9 cellular contexts compared by ENCODE assay signal in genomic region chr21:14384453-14384852, GRCh38. TPM values are rescaled to one million over a fixed set of nuclear protein-coding genes. Genes with fewer than 3 reads are reported as not detected.
DNase-seq lines count a peak whose midpoint lies in the region; ATAC-seq lines count a peak whose summit lies in the region.
"Had no signal": no experiment of that assay in that cellular context is flagged by ENCODE, and none has a peak within 500 bp of the region (broad histone marks: within the 10 kb centered on the region; RNA-seq: fewer than 3 reads in every experiment).

No MANE protein-coding gene starts in this region.

- peaks cover 11% of the 10 kb centered on the region for H3K79me2 ChIP-seq in mesendoderm (ENCODE audit: control insufficient read depth, insufficient read depth, low read length)

- no peak for ATAC-seq in stimulated activated naive CD8-positive, alpha-beta T cell treated with anti-CD3 and anti-CD28 coated beads, Interleukin-15, Interleukin-2, amounts not matched to agents 100 U/mL and 50 U/mL, for 24 hours
- no peak for ATAC-seq in naive thymus-derived CD4-positive, alpha-beta T cell
- ATAC-seq in GM21381 (IDR thresholded peaks at IDR 0.05; ENCODE audit: unreplicated experiment), result no peak

- H3K56ac ChIP-seq in mesendoderm (ENCODE audit: low read length), result no peak overlapping the region

- H3K36me3 ChIP-seq in naive thymus-derived CD4-positive, alpha-beta T cell (ENCODE audit: control insufficient read depth in 2 of 3, insufficient read depth in 3 of 3, low read length in 3 of 3), result no peaks in the 10 kb centered on the region
- H3K36me3 ChIP-seq in mesendoderm (ENCODE audit: control insufficient read depth, insufficient read depth, low read length), result no peaks in the 10 kb centered on the region

- H3K27ac Mint-ChIP-seq in stimulated activated naive CD8-positive, alpha-beta T cell treated with anti-CD3 and anti-CD28 coated beads, Interleukin-15, Interleukin-2, amounts not matched to agents 100 ng/mL and 50 ng/mL, for 24 hours, result peak overlapping the region; percentile 100
- H3K27ac Mint-ChIP-seq in activated naive CD8-positive, alpha-beta T cell, result peak overlapping the region; percentile 98
- peak overlapping the region in 8 of 9 donors; percentile 19 to 100 (median 98) for H3K27ac Mint-ChIP-seq in naive thymus-derived CD4-positive, alpha-beta T cell

- H2BK120ac ChIP-seq in mesendoderm (ENCODE audit: low read depth, low read length), result no peak overlapping the region

- H3K4me3 ChIP-seq in naive thymus-derived CD4-positive, alpha-beta T cell (ENCODE audit: low read length), result no peak overlapping the region
- no peak overlapping the region for H3K4me3 ChIP-seq in mesendoderm (ENCODE audit: low read length)

- H3K4me1 Mint-ChIP-seq in stimulated activated naive CD8-positive, alpha-beta T cell treated with anti-CD3 and anti-CD28 coated beads, Interleukin-15, Interleukin-2, amounts not matched to agents 100 ng/mL and 50 ng/mL, for 24 hours (ENCODE audit: low read depth), result peaks cover 42% of the 10 kb centered on the region
- H3K4me1 Mint-ChIP-seq in activated naive CD8-positive, alpha-beta T cell (ENCODE audit: low read depth), result peaks cover 32% of the 10 kb centered on the region
- H3K4me1 Mint-ChIP-seq in naive thymus-derived CD4-positive, alpha-beta T cell, result peaks cover 10 to 39% (median 38%) of the 10 kb centered on the region in 7 donors

- no peak overlapping the region for H4K5ac ChIP-seq in mesendoderm (ENCODE audit: low read length)

- no peaks in the 10 kb centered on the region for H3K27me3 ChIP-seq in naive thymus-derived CD4-positive, alpha-beta T cell (ENCODE audit: control insufficient read depth in 2 of 2, insufficient read depth in 2 of 2, low read length in 2 of 2)
- no peaks in the 10 kb centered on the region for H3K27me3 ChIP-seq in mesendoderm (ENCODE audit: insufficient read depth, low read length, poor library complexity)

- peaks cover 13% of the 10 kb centered on the region for H3K36me3 Mint-ChIP-seq in stimulated activated naive CD8-positive, alpha-beta T cell treated with anti-CD3 and anti-CD28 coated beads, Interleukin-15, Interleukin-2, amounts not matched to agents 100 ng/mL and 50 ng/mL, for 24 hours (ENCODE audit: low read depth)
- peaks cover 3% of the 10 kb centered on the region for H3K36me3 Mint-ChIP-seq in activated naive CD8-positive, alpha-beta T cell
- H3K36me3 Mint-ChIP-seq in naive thymus-derived CD4-positive, alpha-beta T cell, result peaks cover 0 to 3% (median under 1%) of the 10 kb centered on the region in 5 donors

- no peaks in the 10 kb centered on the region for H3K27me3 Mint-ChIP-seq in stimulated activated naive CD8-positive, alpha-beta T cell treated with anti-CD3 and anti-CD28 coated beads, Interleukin-15, Interleukin-2, amounts not matched to agents 100 ng/mL and 50 ng/mL, for 24 hours
- H3K27me3 Mint-ChIP-seq in activated naive CD8-positive, alpha-beta T cell, result no peaks in the 10 kb centered on the region
- H3K27me3 Mint-ChIP-seq in naive thymus-derived CD4-positive, alpha-beta T cell, result peaks cover 0 to 5% (median 0%) of the 10 kb centered on the region in 5 donors

- no peak overlapping the region for H2AK5ac ChIP-seq in mesendoderm (ENCODE audit: low read length)

- no peak for DNase-seq in stimulated activated naive CD8-positive, alpha-beta T cell treated with anti-CD3 and anti-CD28 coated beads, Interleukin-15, Interleukin-2, amounts not matched to agents 100 U/mL and 50 U/mL, for 24 hours
- DNase-seq in naive thymus-derived CD4-positive, alpha-beta T cell, result no peak
- DNase-seq in mesendoderm (no peak), 8988T (no peak)
- no peak for DNase-seq in activated CD4-positive, CD25-positive, alpha-beta regulatory T cell (lab: John Stamatoyannopoulos, UW)
- DNase-seq: Calu3 had no signal

- H3K23ac ChIP-seq in mesendoderm (ENCODE audit: low read length), result no peak overlapping the region

- H3K79me1 ChIP-seq in mesendoderm (ENCODE audit: low read length), result peaks cover 4% of the 10 kb centered on the region

- H3K4me3 Mint-ChIP-seq in stimulated activated naive CD8-positive, alpha-beta T cell treated with anti-CD3 and anti-CD28 coated beads, Interleukin-15, Interleukin-2, amounts not matched to agents 100 ng/mL and 50 ng/mL, for 24 hours, result peak overlapping the region; percentile 99
- peak overlapping the region; percentile 98 for H3K4me3 Mint-ChIP-seq in activated naive CD8-positive, alpha-beta T cell
- peak overlapping the region; percentile 93 to 100 (median 100) for H3K4me3 Mint-ChIP-seq in naive thymus-derived CD4-positive, alpha-beta T cell

- POLR2A ChIA-PET in naive thymus-derived CD4-positive, alpha-beta T cell (lab: Charles Lee), result no interaction called here

- no peak overlapping the region for H4K8ac ChIP-seq in mesendoderm (ENCODE audit: low read depth, low read length)

- no peak overlapping the region for H3K4me2 ChIP-seq in mesendoderm (ENCODE audit: low read length)

- peaks cover 8 to 25% of the 10 kb centered on the region in 2 donors for H3K4me1 ChIP-seq in naive thymus-derived CD4-positive, alpha-beta T cell (ENCODE audit: control insufficient read depth in 2 of 2, insufficient read depth in 2 of 2, low read length in 2 of 2)
- no peaks in the 10 kb centered on the region for H3K4me1 ChIP-seq in mesendoderm (ENCODE audit: control insufficient read depth, low read depth, low read length)

- no peak overlapping the region for H3K27ac ChIP-seq in naive thymus-derived CD4-positive, alpha-beta T cell (ENCODE audit: low read depth, low read length)
- H3K27ac ChIP-seq in mesendoderm (ENCODE audit: low read depth, low read length), result no peak overlapping the region

- H3K18ac ChIP-seq in mesendoderm (ENCODE audit: low read length), result no peak overlapping the region

- CTCF ChIA-PET in naive thymus-derived CD4-positive, alpha-beta T cell (lab: Charles Lee), result no interaction called here

- intact Hi-C loops in naive thymus-derived CD4-positive, alpha-beta T cell (cut with micrococcal nuclease), result loop anchor here (5.0 to 10.0 kb wide), 9 partner anchors 127 to 1098 kb away; no protein-coding TSS in a partner anchor

- no peak overlapping the region for H3K9ac ChIP-seq in mesendoderm (ENCODE audit: low read length)

- no peaks in the 10 kb centered on the region for H3K9me3 ChIP-seq in naive thymus-derived CD4-positive, alpha-beta T cell (ENCODE audit: control insufficient read depth in 2 of 3, low read length in 3 of 3)

- WGBS in mesendoderm (ENCODE audit: extremely low coverage, insufficient coverage, low lambda C conversion rate), result no CpG with 5 or more reads among the region's 2 CpGs

- H3K9me3 Mint-ChIP-seq in stimulated activated naive CD8-positive, alpha-beta T cell treated with anti-CD3 and anti-CD28 coated beads, Interleukin-15, Interleukin-2, amounts not matched to agents 100 ng/mL and 50 ng/mL, for 24 hours, result no peaks in the 10 kb centered on the region
- H3K9me3 Mint-ChIP-seq in activated naive CD8-positive, alpha-beta T cell (ENCODE audit: low read depth), result no peaks in the 10 kb centered on the region
- no peaks in the 10 kb centered on the region for H3K9me3 Mint-ChIP-seq in naive thymus-derived CD4-positive, alpha-beta T cell

- no peak overlapping the region for H2BK15ac ChIP-seq in mesendoderm (replicated peaks; ENCODE audit: low read depth)

- no peak overlapping the region for H3K4ac ChIP-seq in mesendoderm (ENCODE audit: low read depth, low read length)

- no peak overlapping the region for H2BK5ac ChIP-seq in mesendoderm (ENCODE audit: low read length)

RNA-seq across cellular contexts. Expression of gene HSPA13, which starts 1.5 kb away (rescaled TPM):
- 10 to 100 TPM; 16.9 to 38.1 (median 26.7) TPM for total RNA-seq in naive thymus-derived CD4-positive, alpha-beta T cell
- polyA plus RNA-seq in naive thymus-derived CD4-positive, alpha-beta T cell, result 10 to 100 TPM in 1 of 2 donors, 1 to 10 TPM in 1; 9.2 to 11.5 TPM
- polyA plus RNA-seq in mesendoderm (2013, experiment 1 of 2), result 22.8 TPM
- 22.7 TPM for polyA plus RNA-seq in mesendoderm (2013, experiment 2 of 2)
